8 cellular contexts compared by ENCODE assay signal in genomic region chr2:75640621-75641121, GRCh38. TPM values are rescaled to one million over a fixed set of nuclear protein-coding genes. Genes with fewer than 3 reads are reported as not detected.
DNase-seq lines count a peak whose midpoint lies in the region; ATAC-seq, FAIRE-seq and TF ChIP-seq lines count a peak whose summit lies in the region.

No MANE protein-coding gene starts in this region.

- H4K20me1 ChIP-seq in DND-41 (ENCODE audit: insufficient read depth, low read length), result no peaks in the 10 kb centered on the region

- H2AFZ ChIP-seq in DND-41 (ENCODE audit: low read depth, low read length) (no peak overlapping the region), parathyroid adenoma (peak overlapping the region; percentile 36)

- no peaks in the 10 kb centered on the region for H3K36me3 Mint-ChIP-seq in activated T-helper 2 cell treated with anti-CD3 and anti-CD28 coated beads, Interferon-gamma antibody, Interleukin-2, Interleukin-4, amounts not matched to agents 10 μg/mL and 5 μg/mL and 100 μg/mL, durations not matched to agents 14 hours and 24 hours and 36 hours (ENCODE audit: low read depth)

- H3K4me1 Mint-ChIP-seq in activated T-helper 2 cell treated with anti-CD3 and anti-CD28 coated beads, Interferon-gamma antibody, Interleukin-2, Interleukin-4, amounts not matched to agents 10 μg/mL and 5 μg/mL and 100 μg/mL, durations not matched to agents 14 hours and 24 hours and 36 hours (ENCODE audit: low read depth), result peaks cover 4% of the 10 kb centered on the region

- peaks cover 24% of the 10 kb centered on the region for H3K27me3 Mint-ChIP-seq in activated T-helper 2 cell treated with anti-CD3 and anti-CD28 coated beads, Interferon-gamma antibody, Interleukin-2, Interleukin-4, amounts not matched to agents 10 μg/mL and 5 μg/mL and 100 μg/mL, durations not matched to agents 14 hours and 24 hours and 36 hours (ENCODE audit: low read depth)

- FAIRE-seq in frontal cortex (lab: Jason Lieb, UNC), result no peak

- no peak overlapping the region for H3K27ac Mint-ChIP-seq in activated T-helper 2 cell treated with anti-CD3 and anti-CD28 coated beads, Interferon-gamma antibody, Interleukin-2, Interleukin-4, amounts not matched to agents 10 μg/mL and 5 μg/mL and 100 μg/mL, durations not matched to agents 14 hours and 24 hours and 36 hours

- H3K27me3 ChIP-seq in DND-41 (ENCODE audit: insufficient read depth, low read length, poor library complexity), result peaks cover 14% of the 10 kb centered on the region
- no peaks in the 10 kb centered on the region for H3K27me3 ChIP-seq in Peyer's patch
- no peaks in the 10 kb centered on the region for H3K27me3 ChIP-seq in parathyroid adenoma (ENCODE audit: control insufficient read depth, insufficient read depth, low read length)

- intact Hi-C loops in activated T-helper 2 cell treated with anti-CD3 and anti-CD28 coated beads, Interferon-gamma antibody, Interleukin-2, Interleukin-4, amounts not matched to agents 10 μg/mL and 5 μg/mL and 100 μg/mL, durations not matched to agents 14 hours and 24 hours and 36 hours (cut with micrococcal nuclease), result loop anchor here (1.0 to 10.0 kb wide), 2 partner anchors 37 to 796 kb away; no protein-coding TSS in a partner anchor

- TF ChIP-seq CTCF in DND-41 (IDR thresholded peaks at IDR 0.05; ENCODE audit: borderline replicate concordance, extremely low read depth, low read length, poor library complexity, severe bottlenecking) (peak; percentile 100), Peyer's patch (IDR thresholded peaks at IDR 0.05) (peak; percentile 33 to 89 (median 84)), parathyroid adenoma (IDR thresholded peaks at IDR 0.05) (peak; percentile 99)

- peaks cover under 1% of the 10 kb centered on the region for H3K9me3 ChIP-seq in DND-41 (ENCODE audit: insufficient read depth, low read length, severe bottlenecking)
- H3K9me3 ChIP-seq in Peyer's patch, result no peaks in the 10 kb centered on the region
- H3K9me3 ChIP-seq in parathyroid adenoma (ENCODE audit: control insufficient read depth, low read length), result no peaks in the 10 kb centered on the region

- no peaks in the 10 kb centered on the region for H3K79me2 ChIP-seq in DND-41 (ENCODE audit: insufficient read depth, low read length)
- H3K79me2 ChIP-seq in parathyroid adenoma, result no peaks in the 10 kb centered on the region

- no peak overlapping the region for H3K27ac ChIP-seq in DND-41 (ENCODE audit: low read length)
- H3K27ac ChIP-seq in Peyer's patch, result no peak overlapping the region
- no peak overlapping the region for H3K27ac ChIP-seq in parathyroid adenoma

- no peaks in the 10 kb centered on the region for H3K36me3 ChIP-seq in DND-41 (ENCODE audit: insufficient read depth, low read length)
- no peaks in the 10 kb centered on the region for H3K36me3 ChIP-seq in Peyer's patch
- no peaks in the 10 kb centered on the region for H3K36me3 ChIP-seq in parathyroid adenoma (ENCODE audit: control insufficient read depth, insufficient read depth, low read length)

- no peak overlapping the region for H3K4me3 Mint-ChIP-seq in activated T-helper 2 cell treated with anti-CD3 and anti-CD28 coated beads, Interferon-gamma antibody, Interleukin-2, Interleukin-4, amounts not matched to agents 10 μg/mL and 5 μg/mL and 100 μg/mL, durations not matched to agents 14 hours and 24 hours and 36 hours (ENCODE audit: low read depth)

- H3K4me3 ChIP-seq in DND-41 (ENCODE audit: low read depth in 1 of 2, low read length in 2 of 2) (no peak overlapping the region), Peyer's patch (no peak overlapping the region), parathyroid adenoma (ENCODE audit: low read depth, low read length) (no peak overlapping the region)

- H3K4me2 ChIP-seq in DND-41 (ENCODE audit: insufficient read depth, low read length), result no peak overlapping the region
- H3K4me2 ChIP-seq in parathyroid adenoma (ENCODE audit: low read length), result no peak overlapping the region

- TF ChIP-seq POLR2A in Peyer's patch (IDR thresholded peaks at IDR 0.05), result no peak

- DNase-seq in DND-41 (peak; percentile 67), Peyer's patch (peak in 2 of 3 donors; percentile 63 to 76), frontal cortex (ENCODE audit: low spot score in 2 of 2) (peak; percentile 18 to 46), ureter (ENCODE audit: low spot score) (peak; percentile 57)
- DNase-seq in activated T-helper 2 cell treated with anti-CD3 and anti-CD28 coated beads, Interferon-gamma antibody, Interleukin-2, Interleukin-4, amounts not matched to agents 10 μg/mL and 5 μg/mL and 100 μg/mL, durations not matched to agents 14 hours and 24 hours and 36 hours (ENCODE audit: low spot score), result peak; percentile 16

- ATAC-seq in DND-41 (ENCODE audit: insufficient read depth, low read depth) (peak; percentile 100), GM19463 (IDR thresholded peaks at IDR 0.05; ENCODE audit: unreplicated experiment) (peak; percentile 99), HG03520 (IDR thresholded peaks at IDR 0.05; ENCODE audit: unreplicated experiment) (peak; percentile 96)

- H3K9ac ChIP-seq in DND-41 (ENCODE audit: low read depth, low read length) (no peak overlapping the region), parathyroid adenoma (no peak overlapping the region)

- H3K4me1 ChIP-seq in DND-41 (ENCODE audit: insufficient read depth, low read length) (0 out of 2 replicates have a peak, but pooled peaks cover 3% of the 10 kb centered on the region), Peyer's patch (no peaks in the 10 kb centered on the region), parathyroid adenoma (peaks cover 4% of the 10 kb centered on the region)

- no peaks in the 10 kb centered on the region for H3K9me3 Mint-ChIP-seq in activated T-helper 2 cell treated with anti-CD3 and anti-CD28 coated beads, Interferon-gamma antibody, Interleukin-2, Interleukin-4, amounts not matched to agents 10 μg/mL and 5 μg/mL and 100 μg/mL, durations not matched to agents 14 hours and 24 hours and 36 hours

RNA-seq across cellular contexts. Expression of gene MRPL19, which starts 5.9 kb away (rescaled TPM):
- total RNA-seq in Peyer's patch, result 10 to 100 TPM; 20.6 to 61.1 (median 26.8) TPM
- total RNA-seq in activated T-helper 2 cell treated with anti-CD3 and anti-CD28 coated beads, Interferon-gamma antibody, Interleukin-2, Interleukin-4, amounts not matched to agents 10 μg/mL and 5 μg/mL and 100 μg/mL, durations not matched to agents 14 hours and 24 hours and 36 hours, result 67.7 and 73.5 TPM in 2 replicates
- 31.0 TPM for total RNA-seq in frontal cortex
- 52.9 TPM for total RNA-seq in ureter

Comparison
In these comparisons a context has a peak if more than half of its experiments do, and no peak if none do; other contexts are left out.
1. DNase-seq: peak in every context shown above with its lines; median percentile 70 in Peyer's patch; 67 in DND-41; 57 in ureter; 32 in frontal cortex; 16 in activated T-helper 2 cell treated with anti-CD3 and anti-CD28 coated beads, Interferon-gamma antibody, Interleukin-2, Interleukin-4, amounts not matched to agents 10 μg/mL and 5 μg/mL and 100 μg/mL, durations not matched to agents 14 hours and 24 hours and 36 hours.